31 cellular contexts compared by ENCODE assay signal in genomic region chr11:62392506-62392905, GRCh38. TPM values are rescaled to one million over a fixed set of nuclear protein-coding genes. Genes with fewer than 3 reads are reported as not detected.
"Had no signal": no experiment of that assay in that cellular context is flagged by ENCODE, and none has a peak within 500 bp of the region (broad histone marks: within the 10 kb centered on the region; RNA-seq: fewer than 3 reads in every experiment).

No MANE protein-coding gene starts in this region.

- FAIRE-seq: endothelial cell of umbilical vein, frontal cortex had no signal

- H3K4me3 ChIP-seq: breast epithelium, colonic mucosa, dorsolateral prefrontal cortex, esophagus muscularis mucosa, mucosa of descending colon, sigmoid colon, smooth muscle cell, testis had no signal

- H3K9me3 Mint-ChIP-seq: activated CD4-positive, alpha-beta memory T cell treated with anti-CD3 and anti-CD28 coated beads, Interleukin-2, amount 10 ng/mL, durations not matched to agents 7 days and 5 days; activated CD4-positive, alpha-beta T cell treated with anti-CD3 and anti-CD28 coated beads, Interleukin-2, amount 10 ng/mL, durations not matched to agents 24 days and 14 days; central memory CD8-positive, alpha-beta T cell; effector memory CD8-positive, alpha-beta T cell; memory B cell; T-helper 1 cell treated with Interleukin-12 subunit alpha and Interleukin-12 subunit beta and Interleukin-4 antibody, amounts not matched to agents 30 μg/mL and 1 μg/mL, for 36 hours had no signal

- H3K4me2 ChIP-seq: smooth muscle cell had no signal

- H3K36me3 ChIP-seq: breast epithelium, colonic mucosa, esophagus muscularis mucosa, sigmoid colon had no signal

- H3K4me3 Mint-ChIP-seq: activated CD4-positive, alpha-beta memory T cell treated with anti-CD3 and anti-CD28 coated beads, Interleukin-2, amount 10 ng/mL, durations not matched to agents 7 days and 5 days; activated CD4-positive, alpha-beta T cell treated with anti-CD3 and anti-CD28 coated beads, Interleukin-2, amount 10 ng/mL, durations not matched to agents 24 days and 14 days; activated CD8-positive, alpha-beta memory T cell treated with anti-CD3 and anti-CD28 coated beads, Interleukin-2, amount 10 ng/mL, durations not matched to agents 7 days and 5 days; activated naive CD8-positive, alpha-beta T cell; central memory CD8-positive, alpha-beta T cell; effector memory CD8-positive, alpha-beta T cell; memory B cell; T-helper 1 cell treated with Interleukin-12 subunit alpha and Interleukin-12 subunit beta and Interleukin-4 antibody, amounts not matched to agents 30 μg/mL and 1 μg/mL, for 36 hours had no signal

- H3K27me3 Mint-ChIP-seq: activated naive CD8-positive, alpha-beta T cell; central memory CD8-positive, alpha-beta T cell; effector memory CD8-positive, alpha-beta T cell; memory B cell had no signal

- H3K9me3 ChIP-seq: breast epithelium, colonic mucosa, esophagus muscularis mucosa, mucosa of descending colon, sigmoid colon, testis had no signal

- H3K79me2 ChIP-seq: parathyroid adenoma had no signal

- H3K36me3 Mint-ChIP-seq: activated CD8-positive, alpha-beta memory T cell treated with anti-CD3 and anti-CD28 coated beads, Interleukin-2, amount 10 ng/mL, durations not matched to agents 7 days and 5 days; activated naive CD8-positive, alpha-beta T cell; memory B cell had no signal

- H2AFZ ChIP-seq: parathyroid adenoma had no signal

- H3K27ac ChIP-seq: breast epithelium, colonic mucosa, esophagus muscularis mucosa, parathyroid adenoma, sigmoid colon, testis had no signal

- H3K27ac Mint-ChIP-seq: activated CD4-positive, alpha-beta memory T cell treated with anti-CD3 and anti-CD28 coated beads, Interleukin-2, amount 10 ng/mL, durations not matched to agents 7 days and 5 days; activated CD4-positive, alpha-beta T cell treated with anti-CD3 and anti-CD28 coated beads, Interleukin-2, amount 10 ng/mL, durations not matched to agents 24 days and 14 days; activated CD8-positive, alpha-beta memory T cell treated with anti-CD3 and anti-CD28 coated beads, Interleukin-2, amount 10 ng/mL, durations not matched to agents 7 days and 5 days; memory B cell; T-helper 1 cell treated with Interleukin-12 subunit alpha and Interleukin-12 subunit beta and Interleukin-4 antibody, amounts not matched to agents 30 μg/mL and 1 μg/mL, for 36 hours had no signal

- H3K9ac ChIP-seq: parathyroid adenoma had no signal

- ATAC-seq: left cardiac atrium had no signal

- DNase-seq: activated CD4-positive, alpha-beta memory T cell treated with anti-CD3 and anti-CD28 coated beads, Interleukin-2, amount 10 ng/mL, durations not matched to agents 7 days and 5 days; activated CD4-positive, alpha-beta T cell treated with anti-CD3 and anti-CD28 coated beads, Interleukin-2, amount 10 ng/mL, durations not matched to agents 24 days and 14 days; activated CD8-positive, alpha-beta memory T cell treated with anti-CD3 and anti-CD28 coated beads, Interleukin-2, amount 10 ng/mL, durations not matched to agents 7 days and 5 days; activated gamma-delta T cell treated with Interleukin-2 at 50 U/mL for 16 hours; activated T-cell treated with anti-CD3 and anti-CD28 coated beads for 4 hours; amniotic stem cell; colonic mucosa; effector memory CD8-positive, alpha-beta T cell; islet precursor cell; left cardiac atrium; nucleus accumbens; sigmoid colon; stimulated activated CD4-positive, alpha-beta T cell treated with anti-CD3 and anti-CD28 coated beads, Interleukin-15, amount 100 ng/mL, for 24 hours; stimulated activated CD4-positive, alpha-beta T cell treated with anti-CD3 and anti-CD28 coated beads, Interleukin-2, amount 100 ng/mL, for 48 hours; stimulated activated CD8-positive, alpha-beta memory T cell treated with anti-CD3 and anti-CD28 coated beads, Interleukin-4, amount 100 ng/mL, for 48 hours; T1000; testis had no signal

- H3K27me3 ChIP-seq: breast epithelium, colonic mucosa, dorsolateral prefrontal cortex, esophagus muscularis mucosa, sigmoid colon, testis had no signal

RNA-seq across cellular contexts. Expression of gene SCGB1A1, which starts 26.3 kb away (rescaled TPM):
- total RNA-seq: activated CD4-positive, alpha-beta memory T cell treated with anti-CD3 and anti-CD28 coated beads, Interleukin-2, amount 10 ng/mL, durations not matched to agents 7 days and 5 days; activated CD4-positive, alpha-beta T cell treated with anti-CD3 and anti-CD28 coated beads, Interleukin-2, amount 10 ng/mL, durations not matched to agents 24 days and 14 days; activated CD8-positive, alpha-beta memory T cell treated with anti-CD3 and anti-CD28 coated beads, Interleukin-2, amount 10 ng/mL, durations not matched to agents 7 days and 5 days; breast epithelium; endothelial cell of umbilical vein; frontal cortex; left cardiac atrium; liver; mucosa of descending colon; sigmoid colon; smooth muscle cell; testis had no signal
- polyA plus RNA-seq: endothelial cell of umbilical vein, liver, neural cell, smooth muscle cell had no signal
